ENCODE assay signal across 29 cellular contexts in genomic region chr12:104590002-104590401, GRCh38.
"Had no signal": no experiment of that assay in that cellular context is flagged by ENCODE, and none has a peak within 500 bp of the region (broad histone marks: within the 10 kb centered on the region; RNA-seq: fewer than 3 reads in every experiment).

No MANE protein-coding gene starts in this region.

- H3K4me3 ChIP-seq: adrenal gland, cardiac muscle cell, coronary artery, dorsolateral prefrontal cortex, gastrocnemius medialis, hepatocyte, left ventricle myocardium inferior, lung, mucosa of descending colon, thoracic aorta, uterus had no signal

- H3K79me2 ChIP-seq: hepatocyte had no signal

- H3K27ac ChIP-seq: adrenal gland, cardiac muscle cell, coronary artery, dorsolateral prefrontal cortex, gastrocnemius medialis, hepatocyte, left ventricle myocardium inferior, thoracic aorta, uterus had no signal

- H3K4me3 Mint-ChIP-seq: activated CD4-positive, alpha-beta memory T cell treated with anti-CD3 and anti-CD28 coated beads for 36 hours; activated naive CD4-positive, alpha-beta T cell treated with anti-CD3 and anti-CD28 coated beads for 36 hours; activated naive CD8-positive, alpha-beta T cell treated with anti-CD3 and anti-CD28 coated beads for 36 hours; activated T-helper 1 cell treated with anti-CD3 and anti-CD28 coated beads, Interleukin-12 subunit alpha, Interleukin-12 subunit beta, Interleukin-2, Interleukin-4 antibody, amounts not matched to agents 30 ng/mL and 10 ng/mL and 1 ng/mL, durations not matched to agents 14 hours and 24 hours and 36 hours; brain; natural killer cell treated with Interleukin-12 subunit alpha and Interleukin-12 subunit beta and Interleukin-15 and Interleukin-18, amount 100 ng/mL, for 72 hours; type B pancreatic cell had no signal

- H3K27ac Mint-ChIP-seq: activated CD4-positive, alpha-beta memory T cell treated with anti-CD3 and anti-CD28 coated beads for 36 hours; activated naive CD4-positive, alpha-beta T cell treated with anti-CD3 and anti-CD28 coated beads for 36 hours; activated naive CD8-positive, alpha-beta T cell treated with anti-CD3 and anti-CD28 coated beads for 36 hours; activated T-helper 1 cell treated with anti-CD3 and anti-CD28 coated beads, Interleukin-12 subunit alpha, Interleukin-12 subunit beta, Interleukin-2, Interleukin-4 antibody, amounts not matched to agents 30 ng/mL and 10 ng/mL and 1 ng/mL, durations not matched to agents 14 hours and 24 hours and 36 hours; stimulated activated naive CD8-positive, alpha-beta T cell treated with anti-CD3 and anti-CD28 coated beads, Interleukin-15, Interleukin-2, amounts not matched to agents 100 ng/mL and 50 ng/mL, for 24 hours; type B pancreatic cell had no signal

- H2AFZ ChIP-seq: hepatocyte had no signal

- H3K27me3 Mint-ChIP-seq: activated CD4-positive, alpha-beta memory T cell treated with anti-CD3 and anti-CD28 coated beads for 36 hours; activated naive CD8-positive, alpha-beta T cell treated with anti-CD3 and anti-CD28 coated beads for 36 hours; natural killer cell treated with Interleukin-12 subunit alpha and Interleukin-12 subunit beta and Interleukin-15 and Interleukin-18, amount 100 ng/mL, for 72 hours; stimulated activated naive CD8-positive, alpha-beta T cell treated with anti-CD3 and anti-CD28 coated beads, Interleukin-15, Interleukin-2, amounts not matched to agents 100 ng/mL and 50 ng/mL, for 24 hours; type B pancreatic cell had no signal

- H3K4me1 ChIP-seq: adrenal gland, gastrocnemius medialis, left ventricle myocardium inferior, uterus had no signal

- H3K9me3 Mint-ChIP-seq: activated CD4-positive, alpha-beta memory T cell treated with anti-CD3 and anti-CD28 coated beads for 36 hours; activated naive CD8-positive, alpha-beta T cell treated with anti-CD3 and anti-CD28 coated beads for 36 hours; activated T-helper 1 cell treated with anti-CD3 and anti-CD28 coated beads, Interleukin-12 subunit alpha, Interleukin-12 subunit beta, Interleukin-2, Interleukin-4 antibody, amounts not matched to agents 30 ng/mL and 10 ng/mL and 1 ng/mL, durations not matched to agents 14 hours and 24 hours and 36 hours; natural killer cell treated with Interleukin-12 subunit alpha and Interleukin-12 subunit beta and Interleukin-15 and Interleukin-18, amount 100 ng/mL, for 72 hours; stimulated activated naive CD8-positive, alpha-beta T cell treated with anti-CD3 and anti-CD28 coated beads, Interleukin-15, Interleukin-2, amounts not matched to agents 100 ng/mL and 50 ng/mL, for 24 hours; type B pancreatic cell had no signal

- H3K36me3 Mint-ChIP-seq: activated CD4-positive, alpha-beta memory T cell treated with anti-CD3 and anti-CD28 coated beads for 36 hours had no signal

- ATAC-seq: gastrocnemius medialis; mucosa of descending colon; natural killer cell treated with Interleukin-12 subunit alpha and Interleukin-12 subunit beta and Interleukin-15 and Interleukin-18, amount 100 ng/mL, for 72 hours; right cardiac atrium had no signal

- DNase-seq: activated CD4-positive, alpha-beta memory T cell treated with anti-CD3 and anti-CD28 coated beads for 36 hours; activated CD4-positive, alpha-beta T cell treated with anti-CD3 and anti-CD28 coated beads for 4 hours; activated effector memory CD4-positive, alpha-beta T cell treated with anti-CD3 and anti-CD28 coated beads, Interleukin-2, amount 50 U/mL, for 16 hours; activated naive CD4-positive, alpha-beta T cell treated with anti-CD3 and anti-CD28 coated beads for 36 hours; activated naive CD8-positive, alpha-beta T cell treated with anti-CD3 and anti-CD28 coated beads for 36 hours; adrenal gland; aorta; cerebellar nuclear complex; dorsolateral prefrontal cortex; effector memory CD4-positive, alpha-beta T cell; gastrocnemius medialis; islet precursor cell; left ventricle myocardium inferior; mesendoderm; mucosa of descending colon; posterior cingulate gyrus; right cardiac atrium; stimulated activated CD4-positive, alpha-beta T cell treated with anti-CD3 and anti-CD28 coated beads, Interleukin-4, amount 100 ng/mL, for 1 hour; uterus had no signal

- H3K27me3 ChIP-seq: adrenal gland, cardiac muscle cell, dorsolateral prefrontal cortex, gastrocnemius medialis, hepatocyte, uterus had no signal

- H3K36me3 ChIP-seq: adrenal gland, cardiac muscle cell, gastrocnemius medialis, left ventricle myocardium inferior, thoracic aorta, uterus had no signal

- H3K9me3 ChIP-seq: adrenal gland, gastrocnemius medialis, left ventricle myocardium inferior, mucosa of descending colon, thoracic aorta, uterus had no signal

- H3K4me2 ChIP-seq: hepatocyte had no signal
